ENCODE assay signal across 33 cellular contexts in the genomic region with DNA sequence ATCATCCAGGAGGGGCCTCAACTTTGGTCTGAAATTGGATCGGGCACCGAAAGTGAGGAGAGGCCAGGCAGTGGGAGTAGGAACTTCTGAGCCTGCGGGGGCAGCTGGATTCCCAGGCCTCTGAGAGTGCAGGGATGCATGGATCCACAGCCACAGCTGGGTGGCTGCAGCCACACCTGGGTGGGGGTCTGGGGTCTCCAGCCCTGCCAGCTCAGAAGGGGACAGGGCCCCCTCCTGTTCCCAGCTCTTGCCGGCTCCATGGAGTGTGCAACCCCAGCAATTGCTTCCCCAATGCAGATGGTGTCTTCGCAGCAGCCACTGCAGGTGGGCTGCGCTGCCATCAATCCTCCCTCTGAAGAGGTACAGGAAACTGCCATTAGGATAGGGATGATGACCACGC.
"Had no signal": no experiment of that assay in that cellular context is flagged by ENCODE, and none has a peak within 500 bp of the region (broad histone marks: within the 10 kb centered on the region; RNA-seq: fewer than 3 reads in every experiment).

No MANE protein-coding gene starts in this region.

- H3K4me1 ChIP-seq: adrenal gland, breast epithelium, colonic mucosa, esophagus squamous epithelium, gastroesophageal sphincter had no signal

- H3K4me3 ChIP-seq: adrenal gland, breast epithelium, cardiac muscle cell, colonic mucosa, esophagus squamous epithelium, gastroesophageal sphincter had no signal

- DNase-seq: activated B cell treated with CpG ODN at 0.5 μM for 24 hours; activated CD4-positive, alpha-beta T cell treated with anti-CD3 and anti-CD28 coated beads for 48 hours; activated CD4-positive, alpha-beta T cell treated with anti-CD3 and anti-CD28 coated beads, Interleukin-2, amount 50 U/mL, for 1 hour; activated CD4-positive, alpha-beta T cell treated with anti-CD3 and anti-CD28 coated beads, Interleukin-2, amount 50 U/mL, for 48 hours; activated CD8-positive, alpha-beta memory T cell treated with anti-CD3 and anti-CD28 coated beads for 24 hours; activated CD8-positive, alpha-beta T cell treated with anti-CD3 and anti-CD28 coated beads for 36 hours; activated effector memory CD4-positive, alpha-beta T cell treated with Interleukin-2 at 50 U/mL for 16 hours; activated naive CD4-positive, alpha-beta T cell treated with anti-CD3 and anti-CD28 coated beads for 36 hours; activated naive CD8-positive, alpha-beta T cell treated with anti-CD3 and anti-CD28 coated beads for 36 hours; activated naive CD8-positive, alpha-beta T cell treated with anti-CD3 and anti-CD28 coated beads, Interleukin-2, amount 50 U/mL, for 24 hours; activated T-cell treated with anti-CD3 and anti-CD28 coated beads, Interleukin-2, amount 50 U/mL, for 4 hours; adrenal gland; amygdala; aorta; central memory CD4-positive, alpha-beta T cell; cerebellar nuclear complex; colonic mucosa; effector CD8-positive, alpha-beta T cell; esophagus squamous epithelium; foreskin melanocyte; T-helper 1 cell; T-helper 17 cell; T1000; WERI-Rb-1 had no signal

- H3K27ac Mint-ChIP-seq: activated B cell treated with CpG ODN at 0.5 μM for 24 hours; activated CD8-positive, alpha-beta T cell treated with anti-CD3 and anti-CD28 coated beads for 36 hours; activated naive CD4-positive, alpha-beta T cell treated with anti-CD3 and anti-CD28 coated beads for 36 hours; activated naive CD4-positive, alpha-beta T cell treated with anti-CD3 and anti-CD28 coated beads, Interleukin-2, amount 50 U/mL, for 24 hours; activated naive CD8-positive, alpha-beta T cell treated with anti-CD3 and anti-CD28 coated beads for 36 hours; activated naive CD8-positive, alpha-beta T cell treated with anti-CD3 and anti-CD28 coated beads, Interleukin-2, amount 50 U/mL, for 24 hours; activated T-helper 17 cell treated with anti-CD3 and anti-CD28 coated beads, Interleukin-2, amount 50 U/mL, for 72 hours; brain; T-helper 17 cell; T-helper 2 cell treated with Interferon-gamma antibody and Interleukin-4, amounts not matched to agents 5 μg/mL and 100 μg/mL, for 36 hours had no signal

- ATAC-seq: activated CD4-positive, CD25-positive, alpha-beta regulatory T cell treated with anti-CD3 and anti-CD28 coated beads, Interleukin-2, amount 50 U/mL, for 24 hours; activated CD8-positive, alpha-beta T cell treated with anti-CD3 and anti-CD28 coated beads for 36 hours; activated naive CD8-positive, alpha-beta T cell treated with anti-CD3 and anti-CD28 coated beads, Interleukin-2, amount 50 U/mL, for 24 hours; activated T-cell treated with anti-CD3 and anti-CD28 coated beads, Interleukin-2, amount 50 U/mL, for 4 hours; activated T-helper 17 cell treated with anti-CD3 and anti-CD28 coated beads, Interleukin-2, amount 50 U/mL, for 72 hours; gastroesophageal sphincter; T-helper 17 cell had no signal

- H3K27me3 Mint-ChIP-seq: activated B cell treated with CpG ODN at 0.5 μM for 24 hours; activated CD8-positive, alpha-beta T cell treated with anti-CD3 and anti-CD28 coated beads for 36 hours; activated naive CD4-positive, alpha-beta T cell treated with anti-CD3 and anti-CD28 coated beads, Interleukin-2, amount 50 U/mL, for 24 hours; activated naive CD8-positive, alpha-beta T cell treated with anti-CD3 and anti-CD28 coated beads for 36 hours; activated naive CD8-positive, alpha-beta T cell treated with anti-CD3 and anti-CD28 coated beads, Interleukin-2, amount 50 U/mL, for 24 hours; activated T-helper 17 cell treated with anti-CD3 and anti-CD28 coated beads, Interleukin-2, amount 50 U/mL, for 72 hours; brain; T-helper 17 cell had no signal

- H3K36me3 Mint-ChIP-seq: activated naive CD4-positive, alpha-beta T cell treated with anti-CD3 and anti-CD28 coated beads, Interleukin-2, amount 50 U/mL, for 24 hours; activated naive CD8-positive, alpha-beta T cell treated with anti-CD3 and anti-CD28 coated beads for 36 hours; brain had no signal

- H3K27ac ChIP-seq: adrenal gland, breast epithelium, cardiac muscle cell, colonic mucosa, epithelial cell of prostate, esophagus squamous epithelium, gastroesophageal sphincter, WERI-Rb-1 had no signal

- H3K4me3 Mint-ChIP-seq: activated B cell treated with CpG ODN at 0.5 μM for 24 hours; activated CD8-positive, alpha-beta T cell treated with anti-CD3 and anti-CD28 coated beads for 36 hours; activated naive CD4-positive, alpha-beta T cell treated with anti-CD3 and anti-CD28 coated beads for 36 hours; activated naive CD4-positive, alpha-beta T cell treated with anti-CD3 and anti-CD28 coated beads, Interleukin-2, amount 50 U/mL, for 24 hours; activated naive CD8-positive, alpha-beta T cell treated with anti-CD3 and anti-CD28 coated beads for 36 hours; activated naive CD8-positive, alpha-beta T cell treated with anti-CD3 and anti-CD28 coated beads, Interleukin-2, amount 50 U/mL, for 24 hours; activated T-cell treated with anti-CD3 and anti-CD28 coated beads, Interleukin-2, amount 50 U/mL, for 4 hours; activated T-helper 17 cell treated with anti-CD3 and anti-CD28 coated beads, Interleukin-2, amount 50 U/mL, for 72 hours; brain; T-helper 17 cell; T-helper 2 cell treated with Interferon-gamma antibody and Interleukin-4, amounts not matched to agents 5 μg/mL and 100 μg/mL, for 36 hours had no signal

- H3K9me3 Mint-ChIP-seq: activated naive CD4-positive, alpha-beta T cell treated with anti-CD3 and anti-CD28 coated beads, Interleukin-2, amount 50 U/mL, for 24 hours; activated naive CD8-positive, alpha-beta T cell treated with anti-CD3 and anti-CD28 coated beads for 36 hours; activated T-cell treated with anti-CD3 and anti-CD28 coated beads, Interleukin-2, amount 50 U/mL, for 4 hours; activated T-helper 17 cell treated with anti-CD3 and anti-CD28 coated beads, Interleukin-2, amount 50 U/mL, for 72 hours; brain; T-helper 2 cell treated with Interferon-gamma antibody and Interleukin-4, amounts not matched to agents 5 μg/mL and 100 μg/mL, for 36 hours had no signal

- H3K27me3 ChIP-seq: adrenal gland, breast epithelium, cardiac muscle cell, colonic mucosa, esophagus squamous epithelium, gastroesophageal sphincter had no signal

- H3K9me3 ChIP-seq: adrenal gland, breast epithelium, colonic mucosa, esophagus squamous epithelium, gastroesophageal sphincter had no signal

- H3K4me1 Mint-ChIP-seq: activated B cell treated with CpG ODN at 0.5 μM for 24 hours; activated naive CD4-positive, alpha-beta T cell treated with anti-CD3 and anti-CD28 coated beads, Interleukin-2, amount 50 U/mL, for 24 hours; activated naive CD8-positive, alpha-beta T cell treated with anti-CD3 and anti-CD28 coated beads for 36 hours; activated naive CD8-positive, alpha-beta T cell treated with anti-CD3 and anti-CD28 coated beads, Interleukin-2, amount 50 U/mL, for 24 hours; activated T-helper 17 cell treated with anti-CD3 and anti-CD28 coated beads, Interleukin-2, amount 50 U/mL, for 72 hours; brain; T-helper 17 cell had no signal

- H3K36me3 ChIP-seq: adrenal gland, breast epithelium, cardiac muscle cell, colonic mucosa, esophagus squamous epithelium, gastroesophageal sphincter, WERI-Rb-1 had no signal
